ENCODE assay signal across 8 cellular contexts in genomic region chr1:160031368-160032164, GRCh38.
DNase-seq lines count a peak whose midpoint lies in the region; TF ChIP-seq lines count a peak whose summit lies in the region.

Gene PIGM, minus strand, starts transcription at chr1:160031990. Its CDS starts 251 bp downstream, at chr1:160031739.

- DNase-seq in COLO668 (lab: John Stamatoyannopoulos, UW; ENCODE audit: unreplicated experiment) (peak; percentile 99), GM20000 (ENCODE audit: low spot score) (peak; percentile 89), HS-5 (ENCODE audit: low read depth) (peak; percentile 65), NK-92 (lab: John Stamatoyannopoulos, UW; ENCODE audit: unreplicated experiment) (peak; percentile 73), medulla oblongata (ENCODE audit: extremely low spot score) (peak; percentile 97)
- peak; percentile 96 for DNase-seq in activated CD8-positive, alpha-beta memory T cell treated with anti-CD3 and anti-CD28 coated beads for 24 hours
- DNase-seq in effector CD8-positive, alpha-beta T cell (lab: John Stamatoyannopoulos, UW), result peak; percentile 86
- peak; percentile 84 to 93 (median 90) for DNase-seq in stimulated activated CD4-positive, alpha-beta T cell treated with anti-CD3 and anti-CD28 coated beads, TNF-alpha, amount 100 ng/mL, for 48 hours (ENCODE audit: low read depth in 3 of 3)

- TF ChIP-seq CTCF in GM20000 (IDR thresholded peaks at IDR 0.05; ENCODE audit: extremely low read depth, missing control alignments), result no peak

Comparison
In these comparisons a context has a peak if more than half of its experiments do, and no peak if none do; other contexts are left out.
1. Peak in every context shown above with its lines: DNase-seq.